Comparison of ENCODE assay signal across 16 cellular contexts in the genomic region with DNA sequence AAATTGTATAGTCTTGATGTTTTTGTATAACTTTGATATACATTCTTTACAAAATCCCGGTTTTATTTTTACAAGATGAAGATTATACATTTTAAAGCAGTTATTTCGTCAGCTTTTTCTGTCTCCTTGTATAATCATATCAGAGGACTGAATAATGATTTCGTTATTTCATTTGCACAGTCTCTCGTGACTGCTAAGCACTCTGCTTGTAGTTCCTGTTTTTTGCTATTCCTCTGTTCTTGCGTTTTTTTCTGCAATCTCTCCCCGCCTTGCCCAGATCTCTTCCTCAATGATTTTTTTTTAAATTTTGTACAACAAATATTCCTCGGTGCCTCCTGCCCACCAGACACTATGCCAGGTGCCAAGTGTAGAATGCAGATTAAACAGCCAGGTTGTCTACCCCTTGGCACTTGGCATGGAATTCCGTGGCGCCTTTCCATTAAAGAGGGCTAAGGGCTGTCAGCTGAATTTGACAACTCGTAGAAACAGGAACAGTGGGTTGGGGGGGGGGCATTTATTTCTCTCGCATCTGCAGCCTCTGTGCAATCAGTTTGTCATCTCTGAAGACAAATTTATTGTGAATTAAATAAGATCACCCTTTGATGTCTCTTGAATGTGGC.
DNase-seq lines count a peak whose midpoint lies in the region; TF ChIP-seq lines count a peak whose summit lies in the region.
"Had no signal": no experiment of that assay in that cellular context is flagged by ENCODE, and none has a peak within 500 bp of the region (broad histone marks: within the 10 kb centered on the region; RNA-seq: fewer than 3 reads in every experiment).

No MANE protein-coding gene starts in this region.

- no peak overlapping the region for H3K9ac ChIP-seq in GM23248
- peak overlapping the region; percentile 13 for H3K9ac ChIP-seq in adipocyte (ENCODE audit: low read length)

- H3K27ac ChIP-seq in GM23248, result no peak overlapping the region

- H4K20me1 ChIP-seq in GM23248 (ENCODE audit: insufficient read depth), result no peaks in the 10 kb centered on the region

- H3K9me3 Mint-ChIP-seq in nephron progenitor cell, result no peaks in the 10 kb centered on the region
- H3K9me3 Mint-ChIP-seq: activated naive CD8-positive, alpha-beta T cell treated with anti-CD3 and anti-CD28 coated beads, Interleukin-2, amount 10 ng/mL, durations not matched to agents 7 days and 5 days; activated T-cell treated with anti-CD3 and anti-CD28 coated beads, Interleukin-2, amount 50 U/mL, for 24 hours; central memory CD8-positive, alpha-beta T cell; stimulated activated effector memory CD8-positive, alpha-beta T cell treated with anti-CD3 and anti-CD28 coated beads, Interleukin-12 subunit alpha, Interleukin-12 subunit beta, amount 100 ng/mL, for 72 hours had no signal

- no peaks in the 10 kb centered on the region for H3F3A ChIP-seq in GM23248 (ENCODE audit: insufficient read depth)

- peak overlapping the region; percentile 9 for H3K27ac Mint-ChIP-seq in nephron progenitor cell
- H3K27ac Mint-ChIP-seq: activated naive CD8-positive, alpha-beta T cell treated with anti-CD3 and anti-CD28 coated beads, Interleukin-2, amount 10 ng/mL, durations not matched to agents 7 days and 5 days; activated T-cell treated with anti-CD3 and anti-CD28 coated beads, Interleukin-2, amount 50 U/mL, for 24 hours; B cell; stimulated activated effector memory CD8-positive, alpha-beta T cell treated with anti-CD3 and anti-CD28 coated beads, Interleukin-12 subunit alpha, Interleukin-12 subunit beta, amount 100 ng/mL, for 72 hours; T-helper 17 cell had no signal

- in situ Hi-C loops in GM23248 (cut with MboI), result no loop called here

- peak overlapping the region; percentile 32 for H3K4me2 ChIP-seq in GM23248 (ENCODE audit: unreplicated experiment)

- H3K79me2 ChIP-seq in GM23248 (ENCODE audit: insufficient read depth), result 0 out of 2 replicates have a peak, but pooled peaks cover 5% of the 10 kb centered on the region

- H3K4me1 ChIP-seq in GM23248 (ENCODE audit: insufficient read depth) (peaks cover 16% of the 10 kb centered on the region), adipocyte (ENCODE audit: control insufficient read depth, insufficient read depth, low read length) (peaks cover 32% of the 10 kb centered on the region)

- 96 to 99% methylated on average over 11 of the region's 11 CpGs for WGBS in GM23248 (ENCODE audit: low coverage in 1 of 2, low lambda C conversion rate in 2 of 2, missing lambda C conversion rate in 2 of 2), 2 experiments

- no peaks in the 10 kb centered on the region for H3K9me2 ChIP-seq in GM23248 (ENCODE audit: insufficient read depth)

- DNase-seq in GM23248 (no peak), NCI-H1105 treated with DMSO at 0.1 percent for 48 hours (lab: John Stamatoyannopoulos, UW) (peak; percentile 60), adipocyte (ENCODE audit: low read depth) (no peak), nephron progenitor cell (no peak), occipital lobe (lab: John Stamatoyannopoulos, UW) (no peak)
- no peak for DNase-seq in central memory CD4-positive, alpha-beta T cell
- no peak for DNase-seq in activated CD4-positive, CD25-positive, alpha-beta regulatory T cell (lab: John Stamatoyannopoulos, UW)
- DNase-seq: activated naive CD8-positive, alpha-beta T cell treated with anti-CD3 and anti-CD28 coated beads, Interleukin-2, amount 10 ng/mL, durations not matched to agents 7 days and 5 days; activated T-cell treated with anti-CD3 and anti-CD28 coated beads, Interleukin-2, amount 50 U/mL, for 24 hours; DMS153; GOT3; NCI-H510A treated with DMSO at 0.1 percent for 48 hours; T-helper 17 cell had no signal

- no peaks in the 10 kb centered on the region for H3K27me3 Mint-ChIP-seq in nephron progenitor cell (ENCODE audit: low read depth, poor library complexity)

- TF ChIP-seq CTCF in nephron progenitor cell (IDR thresholded peaks at IDR 0.05), result no peak

- H2AFZ ChIP-seq in GM23248, result no peak overlapping the region

- H3K9me3 ChIP-seq in GM23248 (ENCODE audit: low read depth), result no peaks in the 10 kb centered on the region
- H3K9me3 ChIP-seq in adipocyte (ENCODE audit: control insufficient read depth, low read length), result no peaks in the 10 kb centered on the region

- H3K4me3 Mint-ChIP-seq in nephron progenitor cell, result peak overlapping the region; percentile 5
- H3K4me3 Mint-ChIP-seq: activated naive CD8-positive, alpha-beta T cell treated with anti-CD3 and anti-CD28 coated beads, Interleukin-2, amount 10 ng/mL, durations not matched to agents 7 days and 5 days; activated T-cell treated with anti-CD3 and anti-CD28 coated beads, Interleukin-2, amount 50 U/mL, for 24 hours; B cell; central memory CD8-positive, alpha-beta T cell; stimulated activated effector memory CD8-positive, alpha-beta T cell treated with anti-CD3 and anti-CD28 coated beads, Interleukin-12 subunit alpha, Interleukin-12 subunit beta, amount 100 ng/mL, for 72 hours; T-helper 17 cell had no signal

- no peaks in the 10 kb centered on the region for H3K36me3 ChIP-seq in GM23248 (ENCODE audit: low read depth)
- no peaks in the 10 kb centered on the region for H3K36me3 ChIP-seq in adipocyte (ENCODE audit: control insufficient read depth, insufficient read depth, low read length, severe bottlenecking)

- H3K4me1 Mint-ChIP-seq in nephron progenitor cell, result peaks cover 65% of the 10 kb centered on the region

- no peaks in the 10 kb centered on the region for H3K27me3 ChIP-seq in GM23248 (replicated peaks; ENCODE audit: insufficient read depth)
- no peaks in the 10 kb centered on the region for H3K27me3 ChIP-seq in adipocyte (replicated peaks; ENCODE audit: control insufficient read depth, insufficient read depth, low read length)

- peaks cover 4% of the 10 kb centered on the region for H3K36me3 Mint-ChIP-seq in nephron progenitor cell (ENCODE audit: low read depth)
- H3K36me3 Mint-ChIP-seq: activated naive CD8-positive, alpha-beta T cell treated with anti-CD3 and anti-CD28 coated beads, Interleukin-2, amount 10 ng/mL, durations not matched to agents 7 days and 5 days; stimulated activated effector memory CD8-positive, alpha-beta T cell treated with anti-CD3 and anti-CD28 coated beads, Interleukin-12 subunit alpha, Interleukin-12 subunit beta, amount 100 ng/mL, for 72 hours had no signal

- no peak overlapping the region for H3K4me3 ChIP-seq in GM23248
- H3K4me3 ChIP-seq in adipocyte (ENCODE audit: low read length), result no peak overlapping the region
